In the genomic region with DNA sequence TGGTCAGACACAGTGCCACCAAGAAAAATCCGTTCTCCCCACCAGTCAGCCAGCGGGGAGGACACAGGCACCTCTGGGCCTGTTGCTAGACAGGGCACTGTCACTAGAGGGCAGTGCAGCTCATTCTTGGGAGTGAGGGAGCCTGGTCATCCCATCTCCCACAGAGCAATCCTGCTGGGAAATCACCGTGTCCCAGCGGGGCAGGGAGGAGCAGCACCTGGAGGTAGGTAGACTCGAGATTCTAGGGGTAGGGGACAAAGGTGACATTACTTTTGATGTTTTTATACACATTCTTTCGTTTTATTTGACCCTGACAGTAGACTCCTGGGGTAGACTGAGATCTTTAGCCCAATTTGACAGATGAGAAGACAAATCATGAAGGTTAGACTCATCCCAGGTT, we compare ENCODE assay signal across 8 cellular contexts. TPM values are rescaled to one million over a fixed set of nuclear protein-coding genes. Genes with fewer than 3 reads are reported as not detected.
DNase-seq lines count a peak whose midpoint lies in the region; ATAC-seq and TF ChIP-seq lines count a peak whose summit lies in the region.

No MANE protein-coding gene starts in this region.

- DNase-seq in Ammon's horn (ENCODE audit: low spot score) (peak; percentile 90), NCI-H748 (lab: John Stamatoyannopoulos, UW; ENCODE audit: unreplicated experiment) (peak; percentile 70), endothelial cell (ENCODE audit: low spot score) (peak; percentile 94), mucosa of gallbladder (ENCODE audit: low spot score) (peak; percentile 82)
- DNase-seq in activated CD8-positive, alpha-beta memory T cell treated with anti-CD3 and anti-CD28 coated beads for 24 hours = peak; percentile 86
- DNase-seq in stimulated activated CD8-positive, alpha-beta memory T cell treated with anti-CD3 and anti-CD28 coated beads, Interleukin-7, amount 100 ng/mL, for 4 hours (ENCODE audit: low read depth in 2 of 2) = peak; percentile 24 to 33

- no peak overlapping the region for H3K4me3 Mint-ChIP-seq in endothelial cell (ENCODE audit: unreplicated experiment)

- ATAC-seq in GM19035 (IDR thresholded peaks at IDR 0.05; ENCODE audit: unreplicated experiment) (peak; percentile 81), HG03442 (IDR thresholded peaks at IDR 0.05; ENCODE audit: unreplicated experiment) (peak; percentile 89)

- peak; percentile 74 for TF ChIP-seq CTCF in endothelial cell (IDR thresholded peaks at IDR 0.05; ENCODE audit: unreplicated experiment)

- H3K9me3 Mint-ChIP-seq in endothelial cell (ENCODE audit: unreplicated experiment) = no peaks in the 10 kb centered on the region

- peaks cover 2% of the 10 kb centered on the region for H3K27me3 Mint-ChIP-seq in endothelial cell (ENCODE audit: unreplicated experiment)

- H3K27ac Mint-ChIP-seq in endothelial cell (ENCODE audit: unreplicated experiment) = no peak overlapping the region

- no peaks in the 10 kb centered on the region for H3K36me3 Mint-ChIP-seq in endothelial cell (ENCODE audit: low read depth, unreplicated experiment)

- no peaks in the 10 kb centered on the region for H3K4me1 Mint-ChIP-seq in endothelial cell (ENCODE audit: unreplicated experiment)

RNA-seq across cellular contexts. Expression of gene CAMK1G, which starts 6.7 kb away (rescaled TPM):
- total RNA-seq in endothelial cell (ENCODE audit: unreplicated experiment) (not detected), mucosa of gallbladder (0.12 TPM)

Comparison
In these comparisons a context has a peak if more than half of its experiments do, and no peak if none do; other contexts are left out.
1. Peak in every context shown above with its lines: DNase-seq and ATAC-seq.
2. DNase-seq: peak in every context shown above with its lines; median percentile 94 in endothelial cell; 90 in Ammon's horn; 86 in activated CD8-positive, alpha-beta memory T cell treated with anti-CD3 and anti-CD28 coated beads for 24 hours; 82 in mucosa of gallbladder; 70 in NCI-H748; 28 in stimulated activated CD8-positive, alpha-beta memory T cell treated with anti-CD3 and anti-CD28 coated beads, Interleukin-7, amount 100 ng/mL, for 4 hours.